8 cellular contexts compared by ENCODE assay signal in the genomic region with DNA sequence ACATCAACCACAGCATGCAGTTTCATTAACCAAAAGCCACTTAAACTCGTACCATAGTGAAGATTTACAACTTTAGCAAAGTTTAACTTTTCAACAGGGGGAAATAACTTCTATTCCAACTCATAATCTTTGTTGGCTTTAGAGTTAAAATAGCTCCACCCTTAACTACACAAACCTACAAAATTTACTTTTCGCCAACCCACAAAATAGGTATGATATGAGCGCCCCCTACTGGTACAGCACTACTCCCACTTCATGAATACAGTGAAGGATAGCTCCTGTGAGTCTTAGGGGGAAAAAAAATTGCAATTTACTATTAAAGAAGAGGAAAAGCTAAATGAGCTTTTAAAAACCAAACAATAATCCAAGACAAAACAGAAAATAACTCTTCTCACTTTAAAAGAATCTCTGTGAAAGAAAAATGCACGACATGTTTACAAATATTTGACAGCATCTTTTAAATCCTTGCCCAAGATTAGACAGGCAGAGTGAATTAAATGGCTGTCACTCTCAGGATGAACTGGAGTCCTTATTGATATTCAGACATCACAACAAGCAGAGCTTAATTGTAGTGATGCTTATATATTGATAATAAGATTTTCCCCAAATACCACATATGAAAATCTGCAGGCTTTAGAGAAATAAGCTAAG. TPM values are rescaled to one million over a fixed set of nuclear protein-coding genes. Genes with fewer than 3 reads are reported as not detected.
DNase-seq lines count a peak whose midpoint lies in the region; ATAC-seq and TF ChIP-seq lines count a peak whose summit lies in the region.

No MANE protein-coding gene starts in this region.

- H3K4me1 ChIP-seq in effector memory CD4-positive, alpha-beta T cell (ENCODE audit: control insufficient read depth, insufficient read depth, low read length, poor library complexity, severe bottlenecking), result no peaks in the 10 kb centered on the region
- no peaks in the 10 kb centered on the region for H3K4me1 ChIP-seq in mesendoderm (ENCODE audit: control insufficient read depth, low read depth, low read length)

- H3K27ac ChIP-seq in AG04450 (ENCODE audit: low read depth, low read length) (no peak overlapping the region), mesendoderm (ENCODE audit: low read depth, low read length) (no peak overlapping the region)
- no peak overlapping the region for H3K27ac ChIP-seq in effector memory CD4-positive, alpha-beta T cell (ENCODE audit: insufficient read depth, low read length, poor library complexity, severe bottlenecking)

- CTCF ChIA-PET in AG04450 (lab: Charles Lee), result interaction anchor here (0.6 to 5.7 kb wide), 113 partner anchors 9 to 623 kb away, joined by 3 to 533 read pairs (median 5); a partner anchor contains a TSS

- no peak overlapping the region for H3K4me2 ChIP-seq in mesendoderm (ENCODE audit: low read length)

- no peak overlapping the region for H3K56ac ChIP-seq in mesendoderm (ENCODE audit: low read length)

- no peak overlapping the region for H3K18ac ChIP-seq in mesendoderm (ENCODE audit: low read length)

- no peaks in the 10 kb centered on the region for H3K79me2 ChIP-seq in mesendoderm (ENCODE audit: control insufficient read depth, insufficient read depth, low read length)

- peak; percentile 93 for TF ChIP-seq CTCF in AG04450 (IDR thresholded peaks at IDR 0.05; ENCODE audit: low read depth, low read length)

- H3K9ac ChIP-seq in mesendoderm (ENCODE audit: low read length), result no peak overlapping the region

- no peak overlapping the region for H2BK120ac ChIP-seq in mesendoderm (ENCODE audit: low read depth, low read length)

- H2AK5ac ChIP-seq in mesendoderm (ENCODE audit: low read length), result no peak overlapping the region

- H2BK5ac ChIP-seq in mesendoderm (ENCODE audit: low read length), result no peak overlapping the region

- no peak overlapping the region for H2BK15ac ChIP-seq in mesendoderm (replicated peaks; ENCODE audit: low read depth)

- POLR2A ChIA-PET in AG04450 (lab: Yijun Ruan, JAX), result interaction anchor here (0.6 to 1.1 kb wide), 2 partner anchors 350 to 814 kb away, joined by 3 to 9 read pairs; no protein-coding TSS in a partner anchor

- DNase-seq in AG04450 (ENCODE audit: low read depth, low spot score), result peak; percentile 58
- peak; percentile 41 for DNase-seq in NCI-H526 treated with DMSO at 0.1 percent for 48 hours (lab: John Stamatoyannopoulos, UW)
- peak; percentile 60 to 73 for DNase-seq in activated CD4-positive, alpha-beta T cell treated with anti-CD3 and anti-CD28 coated beads, Interleukin-2, amount 50 U/mL, for 48 hours
- peak; percentile 2 to 56 (median 13) for DNase-seq in effector memory CD4-positive, alpha-beta T cell
- peak; percentile 63 for DNase-seq in mesendoderm
- peak; percentile 14 to 62 for DNase-seq in stimulated activated CD8-positive, alpha-beta memory T cell treated with anti-CD3 and anti-CD28 coated beads, Interleukin-4, amount 100 ng/mL, for 4 hours (ENCODE audit: low read depth in 2 of 2, low spot score in 1 of 2)

- no CpG with 5 or more reads among the region's 4 CpGs for WGBS in mesendoderm (ENCODE audit: extremely low coverage, insufficient coverage, low lambda C conversion rate)

- H3K9me3 ChIP-seq in AG04450 (ENCODE audit: control insufficient read depth, insufficient read depth, low read length), result no peaks in the 10 kb centered on the region
- H3K9me3 ChIP-seq in effector memory CD4-positive, alpha-beta T cell (ENCODE audit: control insufficient read depth, low read length), result no peaks in the 10 kb centered on the region

- H3K4ac ChIP-seq in mesendoderm (ENCODE audit: low read depth, low read length), result no peak overlapping the region

- no peak overlapping the region for H4K5ac ChIP-seq in mesendoderm (ENCODE audit: low read length)

- no peaks in the 10 kb centered on the region for H3K79me1 ChIP-seq in mesendoderm (ENCODE audit: low read length)

- H3K4me3 ChIP-seq in AG04450 (ENCODE audit: low read depth, low read length) (no peak overlapping the region), mesendoderm (ENCODE audit: low read length) (no peak overlapping the region)
- H3K4me3 ChIP-seq in effector memory CD4-positive, alpha-beta T cell (ENCODE audit: insufficient read depth, low read depth, low read length, poor library complexity, severe bottlenecking), result no peak overlapping the region

- ATAC-seq in GM18508 (IDR thresholded peaks at IDR 0.05; ENCODE audit: insufficient read depth, unreplicated experiment), result peak; percentile 60
- peak; percentile 72 for ATAC-seq in HG03108 (IDR thresholded peaks at IDR 0.05; ENCODE audit: unreplicated experiment)

- no peaks in the 10 kb centered on the region for H3K27me3 ChIP-seq in AG04450 (ENCODE audit: control insufficient read depth, insufficient read depth, low read length)
- no peaks in the 10 kb centered on the region for H3K27me3 ChIP-seq in effector memory CD4-positive, alpha-beta T cell (replicated peaks; ENCODE audit: control insufficient read depth, insufficient read depth, low read length, poor library complexity, severe bottlenecking)
- H3K27me3 ChIP-seq in mesendoderm (ENCODE audit: insufficient read depth, low read length, poor library complexity), result no peaks in the 10 kb centered on the region

- no peak overlapping the region for H3K23ac ChIP-seq in mesendoderm (ENCODE audit: low read length)

- no peak overlapping the region for H4K8ac ChIP-seq in mesendoderm (ENCODE audit: low read depth, low read length)

- H3K36me3 ChIP-seq in effector memory CD4-positive, alpha-beta T cell (ENCODE audit: control insufficient read depth, insufficient read depth, low read length), result no peaks in the 10 kb centered on the region
- no peaks in the 10 kb centered on the region for H3K36me3 ChIP-seq in mesendoderm (ENCODE audit: control insufficient read depth, insufficient read depth, low read length)

RNA-seq across cellular contexts. Expression of a gene that starts 32.2 kb away (rescaled TPM):
- polyA plus RNA-seq in AG04450 (2011; rRNA removed), result 3.4 and 4.1 TPM in 2 replicates
- polyA minus RNA-seq in AG04450 (2011; rRNA and poly(A)+ RNA removed), result 1.8 and 2.0 TPM in 2 replicates
- polyA plus RNA-seq in mesendoderm (2013, experiment 1 of 2), result 0.11 TPM
- polyA plus RNA-seq in mesendoderm (2013, experiment 2 of 2), result 0.18 TPM

Comparison
In these comparisons a context has a peak if more than half of its experiments do, and no peak if none do; other contexts are left out.
1. DNase-seq: peak in every context shown above with its lines; median percentile 66 in activated CD4-positive, alpha-beta T cell treated with anti-CD3 and anti-CD28 coated beads, Interleukin-2, amount 50 U/mL, for 48 hours; 63 in mesendoderm; 58 in AG04450; 41 in NCI-H526 treated with DMSO at 0.1 percent for 48 hours; 38 in stimulated activated CD8-positive, alpha-beta memory T cell treated with anti-CD3 and anti-CD28 coated beads, Interleukin-4, amount 100 ng/mL, for 4 hours; 13 in effector memory CD4-positive, alpha-beta T cell.